ENCODE assay signal across 28 cellular contexts in the genomic region with DNA sequence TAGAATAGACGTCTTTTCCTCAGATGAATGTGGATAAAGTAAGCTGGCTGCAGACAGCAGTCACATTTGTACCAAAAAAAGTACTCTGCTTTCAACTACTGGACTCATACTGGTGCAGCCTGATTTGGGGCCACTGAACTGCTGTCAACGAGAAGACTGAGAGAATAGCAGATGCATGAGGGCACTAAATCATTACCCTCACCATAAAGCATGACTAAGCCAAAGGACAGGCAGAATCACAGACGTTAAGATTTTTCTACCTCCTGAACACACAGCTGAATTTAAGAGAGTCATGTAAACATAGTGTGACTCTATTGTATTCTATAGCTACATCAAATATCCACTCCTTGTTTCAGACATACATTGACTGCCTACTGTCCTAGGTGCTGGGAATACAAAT.
"Had no signal": no experiment of that assay in that cellular context is flagged by ENCODE, and none has a peak within 500 bp of the region (broad histone marks: within the 10 kb centered on the region; RNA-seq: fewer than 3 reads in every experiment).

No MANE protein-coding gene starts in this region.

- H3K9me3 ChIP-seq: adrenal gland, breast epithelium, SJCRH30, SK-N-SH had no signal

- H3K27me3 ChIP-seq: adrenal gland, breast epithelium, SJCRH30 had no signal

- H3K36me3 ChIP-seq: breast epithelium had no signal

- ATAC-seq: activated CD8-positive, alpha-beta T cell treated with anti-CD3 and anti-CD28 coated beads, Interleukin-2, amount 10 ng/mL, durations not matched to agents 7 days and 5 days; Panc1 had no signal

- DNase-seq: activated CD4-positive, alpha-beta T cell treated with anti-CD3 and anti-CD28 coated beads for 48 hours; activated CD4-positive, alpha-beta T cell treated with anti-CD3 and anti-CD28 coated beads, Interleukin-2, amount 50 U/mL, for 4 hours; activated CD4-positive, CD25-positive, alpha-beta regulatory T cell treated with anti-CD3 and anti-CD28 coated beads, Interleukin-2, amount 50 U/mL, for 72 hours; activated CD8-positive, alpha-beta memory T cell treated with anti-CD3 and anti-CD28 coated beads, Interleukin-2, amount 50 U/mL, for 48 hours; activated CD8-positive, alpha-beta T cell treated with anti-CD3 and anti-CD28 coated beads, Interleukin-2, amount 10 ng/mL, durations not matched to agents 7 days and 5 days; activated naive CD4-positive, alpha-beta T cell treated with anti-CD3 and anti-CD28 coated beads, Interleukin-2, amount 50 U/mL, for 16 hours; activated naive CD8-positive, alpha-beta T cell treated with anti-CD3 and anti-CD28 coated beads, Interleukin-2, amount 10 ng/mL, durations not matched to agents 7 days and 5 days; activated T-cell treated with anti-CD3 and anti-CD28 coated beads, Interleukin-2, amount 50 U/mL, for 1 hour; adrenal gland; aorta; caudate nucleus; NCI-H1092; NCI-H1417; NCI-H1930; NCI-H2107; NCI-H2171 treated with DMSO at 0.1 percent for 48 hours; NCI-H226; NCI-H526; NCI-H774; NK-92 treated with Interleukin-12 subunit alpha and Interleukin-12 subunit beta, amount 100 ng/mL, for 24 hours; OCI-M1; Right ventricle myocardium superior; RPMI8226; SJCRH30; SK-N-SH; SW 1271 had no signal

- H3K27ac ChIP-seq: adrenal gland, breast epithelium, SJCRH30 had no signal

- H3K4me3 ChIP-seq: adrenal gland, breast epithelium, SJCRH30 had no signal

- H3K4me1 ChIP-seq: adrenal gland, breast epithelium, SJCRH30 had no signal
